In genomic region chr16:57485916-57486857, GRCh38 we compare ENCODE assay signal across 8 cellular contexts. TPM values are rescaled to one million over a fixed set of nuclear protein-coding genes. Genes with fewer than 3 reads are reported as not detected.
DNase-seq lines count a peak whose midpoint lies in the region; ATAC-seq and TF ChIP-seq lines count a peak whose summit lies in the region.

DOK4 (minus strand) TSS chr16:57486493; CDS start chr16:57479507, 6,986 bp downstream.

- no peaks in the 10 kb centered on the region for H3F3A ChIP-seq in OCI-LY1 (ENCODE audit: insufficient read depth, low read length)

- DNase-seq in AG09319 (ENCODE audit: extremely low read depth, low read depth) (peak; percentile 19), epithelial cell of proximal tubule (ENCODE audit: low read depth) (no peak)
- peak; percentile 86 for DNase-seq in activated T-cell treated with anti-CD3 and anti-CD28 coated beads, Interleukin-2, amount 50 U/mL, for 1 hour
- DNase-seq in stimulated activated CD8-positive, alpha-beta memory T cell treated with anti-CD3 and anti-CD28 coated beads, Interleukin-4, amount 100 ng/mL, for 48 hours: peak; percentile 89

- H3K27ac ChIP-seq in OCI-LY1 (ENCODE audit: low read depth, low read length, poor library complexity, severe bottlenecking): no peak within 1 kb of the TSS

- H3K9me2 ChIP-seq in OCI-LY1 (ENCODE audit: low read depth, low read length): no peaks in the 10 kb centered on the region

- H3K4me3 ChIP-seq in OCI-LY1 (ENCODE audit: low read depth, low read length, poor library complexity, severe bottlenecking) (peak within 1 kb of the TSS; percentile 51), epithelial cell of proximal tubule (ENCODE audit: low read depth, low read length) (peak within 1 kb of the TSS; percentile 96), mucosa of stomach (ENCODE audit: low read length) (peak within 1 kb of the TSS; percentile 69)

- ATAC-seq in GM18907 (IDR thresholded peaks at IDR 0.05; ENCODE audit: unreplicated experiment): peak; percentile 75
- peak; percentile 75 for ATAC-seq in HG03196 (IDR thresholded peaks at IDR 0.05; ENCODE audit: unreplicated experiment)

- H3K9me3 ChIP-seq in OCI-LY1 (ENCODE audit: low read length) (no peaks in the 10 kb centered on the region), mucosa of stomach (ENCODE audit: control insufficient read depth, low read length) (no peaks in the 10 kb centered on the region)

- no peak within 1 kb of the TSS for H2AFZ ChIP-seq in OCI-LY1 (ENCODE audit: low read length)

- no peak within 1 kb of the TSS; the same call in 1 of the 2 replicates for H3K9ac ChIP-seq in OCI-LY1 (ENCODE audit: low read length)
- H3K9ac ChIP-seq in mucosa of stomach (ENCODE audit: low read length): peak within 1 kb of the TSS; percentile 96

- peaks cover 6% of the 10 kb centered on the region for H3K27me3 ChIP-seq in OCI-LY1 (ENCODE audit: insufficient read depth, low read length)
- H3K27me3 ChIP-seq in mucosa of stomach (ENCODE audit: control insufficient read depth, insufficient read depth, low read length): no peaks in the 10 kb centered on the region

- no peaks in the 10 kb centered on the region for H4K20me1 ChIP-seq in OCI-LY1 (ENCODE audit: insufficient read depth, low read length)

- H3K36me3 ChIP-seq in OCI-LY1 (ENCODE audit: insufficient read depth, low read length) (no peaks in the 10 kb centered on the region), mucosa of stomach (ENCODE audit: control insufficient read depth, insufficient read depth, low read length) (no peaks in the 10 kb centered on the region)

- peak within 1 kb of the TSS; percentile 68 for H3K4me2 ChIP-seq in OCI-LY1 (ENCODE audit: low read length)

- no peaks in the 10 kb centered on the region for H3K79me2 ChIP-seq in OCI-LY1 (ENCODE audit: insufficient read depth, low read length)

- H3K4me1 ChIP-seq in OCI-LY1 (ENCODE audit: insufficient read depth, low read length, severe bottlenecking): peaks cover 5% of the 10 kb centered on the region
- H3K4me1 ChIP-seq in mucosa of stomach (ENCODE audit: control insufficient read depth, insufficient read depth, low read length): peaks cover 33% of the 10 kb centered on the region

- TF ChIP-seq CTCF in AG09319 (IDR thresholded peaks at IDR 0.05; ENCODE audit: low read depth, low read length): no peak
- TF ChIP-seq CTCF in OCI-LY1 (IDR thresholded peaks at IDR 0.05; ENCODE audit: low read length): no peak
- no peak for TF ChIP-seq CTCF in epithelial cell of proximal tubule (conservative IDR thresholded peaks at IDR 0.05; ENCODE audit: low read depth, low read length)

RNA-seq across cellular contexts. Expression of gene DOK4, which starts in this region (rescaled TPM):
- total RNA-seq in epithelial cell of proximal tubule: 35.3 and 39.5 TPM in 2 replicates
